ENCODE assay signal across 11 cellular contexts in the genomic region with DNA sequence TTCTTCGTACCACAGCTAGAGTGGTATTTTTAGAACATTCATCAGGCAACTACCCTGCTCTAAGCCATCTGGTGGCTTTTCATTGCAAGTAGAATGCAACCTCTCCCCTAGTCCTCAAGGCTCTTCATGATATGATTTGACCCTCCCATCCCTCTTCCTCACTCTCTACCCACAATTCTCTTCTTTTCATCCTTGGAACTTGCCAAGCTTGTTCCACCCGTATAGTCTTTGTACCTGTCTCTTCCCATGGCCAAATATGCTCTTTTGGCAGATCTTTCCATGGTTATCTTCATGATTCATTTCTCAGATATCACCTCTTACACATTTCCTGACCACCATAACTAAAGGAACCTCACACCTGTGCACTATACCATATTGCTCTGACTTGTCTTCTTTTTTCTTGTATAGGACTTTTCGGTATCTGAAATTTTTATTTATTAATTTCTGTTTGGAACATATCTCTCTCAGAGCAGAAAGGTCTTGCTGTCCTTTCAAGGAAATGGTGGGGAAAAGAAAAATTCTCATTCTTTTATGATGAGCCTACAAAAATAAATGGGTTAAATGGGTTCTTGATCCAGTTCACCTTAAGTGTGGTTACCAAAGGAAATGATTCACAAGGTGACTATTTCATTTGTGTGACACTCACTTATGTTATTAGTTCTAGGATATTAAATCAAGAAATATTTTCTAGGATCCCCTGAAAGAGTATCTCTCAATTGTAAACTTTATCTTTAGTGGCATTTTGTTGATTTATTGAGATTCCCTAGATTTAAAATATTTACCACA. TPM values are rescaled to one million over a fixed set of nuclear protein-coding genes. Genes with fewer than 3 reads are reported as not detected.
DNase-seq lines count a peak whose midpoint lies in the region; ATAC-seq, FAIRE-seq and TF ChIP-seq lines count a peak whose summit lies in the region.
"Had no signal": no experiment of that assay in that cellular context is flagged by ENCODE, and none has a peak within 500 bp of the region (broad histone marks: within the 10 kb centered on the region; RNA-seq: fewer than 3 reads in every experiment).

No MANE protein-coding gene starts in this region.

- no peaks in the 10 kb centered on the region for H3K9me3 ChIP-seq in CD8-positive, alpha-beta memory T cell (ENCODE audit: low read length)
- H3K9me3 ChIP-seq in body of pancreas (no peaks in the 10 kb centered on the region), Karpas-422 (ENCODE audit: low read length) (no peaks in the 10 kb centered on the region)

- intact Hi-C loops in dendritic cell treated with granulocyte-macrophage colony-stimulating factor and Interleukin-4, amounts not matched to agents 40 ng/mL and 50 ng/mL, for 4 days (cut with micrococcal nuclease), result loop anchor here (10.0 kb wide), 1 partner anchor 682 kb away; no protein-coding TSS in a partner anchor
- intact Hi-C loops in body of pancreas (cut with DNase I), result no loop called here

- H3K27me3 ChIP-seq in CD8-positive, alpha-beta memory T cell (ENCODE audit: insufficient read depth, low read length, poor library complexity, severe bottlenecking), result no peaks in the 10 kb centered on the region
- H3K27me3 ChIP-seq in body of pancreas (no peaks in the 10 kb centered on the region), Karpas-422 (ENCODE audit: low read length) (no peaks in the 10 kb centered on the region)

- no peaks in the 10 kb centered on the region for H3K36me3 ChIP-seq in CD8-positive, alpha-beta memory T cell (ENCODE audit: insufficient read depth, low read length)
- H3K36me3 ChIP-seq in body of pancreas (replicated peaks in 1 of 2; ENCODE audit: insufficient read depth in 1 of 2, low read depth in 2 of 2) (no peaks in the 10 kb centered on the region), Karpas-422 (ENCODE audit: insufficient read depth, low read length) (no peaks in the 10 kb centered on the region)

- no peak overlapping the region for H3K9ac ChIP-seq in Karpas-422 (ENCODE audit: low read length)

- no peak for TF ChIP-seq POLR2A in body of pancreas (IDR thresholded peaks at IDR 0.05)

- H3K27ac Mint-ChIP-seq in CD8-positive, alpha-beta memory T cell, result peak overlapping the region in 6 of 8 donors; percentile 26 to 96 (median 76)
- H3K27ac Mint-ChIP-seq in dendritic cell treated with granulocyte-macrophage colony-stimulating factor and Interleukin-4, amounts not matched to agents 40 ng/mL and 50 ng/mL, for 4 days, result peak overlapping the region; percentile 74
- H3K27ac Mint-ChIP-seq: nephron progenitor cell had no signal

- H3K27ac ChIP-seq in CD8-positive, alpha-beta memory T cell (ENCODE audit: low read depth, low read length), result no peak overlapping the region
- H3K27ac ChIP-seq in body of pancreas, result no peak overlapping the region
- no peak overlapping the region for H3K27ac ChIP-seq in Karpas-422 (ENCODE audit: low read length)

- POLR2A ChIA-PET in CD8-positive, alpha-beta memory T cell (lab: Charles Lee), result no interaction called here

- peak overlapping the region in 4 of 7 donors; percentile 6 to 53 (median 20) for H3K4me3 Mint-ChIP-seq in CD8-positive, alpha-beta memory T cell
- peak overlapping the region; percentile 27 for H3K4me3 Mint-ChIP-seq in dendritic cell treated with granulocyte-macrophage colony-stimulating factor and Interleukin-4, amounts not matched to agents 40 ng/mL and 50 ng/mL, for 4 days
- H3K4me3 Mint-ChIP-seq: nephron progenitor cell had no signal

- no peak for ATAC-seq in GM21737 (IDR thresholded peaks at IDR 0.05; ENCODE audit: unreplicated experiment)
- ATAC-seq in body of pancreas, result no peak
- ATAC-seq: sciatic nerve had no signal

- no peaks in the 10 kb centered on the region for H3K9me2 ChIP-seq in Karpas-422 (replicated peaks; ENCODE audit: insufficient read depth, low read length)

- peaks cover 34 to 55% (median 54%) of the 10 kb centered on the region in 3 donors for H3K4me1 Mint-ChIP-seq in CD8-positive, alpha-beta memory T cell
- H3K4me1 Mint-ChIP-seq in dendritic cell treated with granulocyte-macrophage colony-stimulating factor and Interleukin-4, amounts not matched to agents 40 ng/mL and 50 ng/mL, for 4 days (ENCODE audit: low read depth), result peaks cover 57% of the 10 kb centered on the region

- H3K79me2 ChIP-seq in Karpas-422 (ENCODE audit: low read length), result no peaks in the 10 kb centered on the region

- no peak overlapping the region for H3K4me2 ChIP-seq in Karpas-422 (ENCODE audit: low read depth, low read length, poor library complexity, severe bottlenecking)

- CTCF ChIA-PET in CD8-positive, alpha-beta memory T cell (lab: Charles Lee), result interaction anchor here (1.0 kb wide), 2 partner anchors 9 to 260 kb away, joined by 3 to 4 read pairs; a partner anchor contains a TSS

- no peaks in the 10 kb centered on the region for H4K20me1 ChIP-seq in Karpas-422 (ENCODE audit: insufficient read depth, low read depth, low read length)

- FAIRE-seq in RCC 7860 (lab: Jason Lieb, UNC), result peak; percentile 85

- 67% methylated on average over 3 of the region's 3 CpGs for WGBS in body of pancreas, 2 donors

- H3K4me3 ChIP-seq in CD8-positive, alpha-beta memory T cell (ENCODE audit: low read length), result no peak overlapping the region
- H3K4me3 ChIP-seq in body of pancreas (no peak overlapping the region), Karpas-422 (ENCODE audit: low read length) (no peak overlapping the region)

- TF ChIP-seq CTCF in GM12872 (IDR thresholded peaks at IDR 0.05; ENCODE audit: insufficient read depth, low read depth, low read length) (peak; percentile 20; the same call in 1 of the 3 replicates), body of pancreas (IDR thresholded peaks at IDR 0.05) (no peak)

- DNase-seq in CD8-positive, alpha-beta memory T cell, result no peak
- DNase-seq in RCC 7860 (ENCODE audit: low spot score) (peak; percentile 48), body of pancreas (no peak), Karpas-422 (no peak)
- DNase-seq: NCI-H1436 treated with DMSO at 0.1 percent for 48 hours, nephron progenitor cell, substantia nigra had no signal

- peaks cover 29% of the 10 kb centered on the region for H3K4me1 ChIP-seq in CD8-positive, alpha-beta memory T cell (ENCODE audit: insufficient read depth, low read length)
- peaks cover 6% of the 10 kb centered on the region for H3K4me1 ChIP-seq in body of pancreas
- peaks cover 21% of the 10 kb centered on the region for H3K4me1 ChIP-seq in Karpas-422 (ENCODE audit: low read length)

- H2AFZ ChIP-seq in Karpas-422 (ENCODE audit: low read length), result no peak overlapping the region

- peaks cover 0 to 2% of the 10 kb centered on the region in 2 donors for H3K27me3 Mint-ChIP-seq in CD8-positive, alpha-beta memory T cell
- no peaks in the 10 kb centered on the region for H3K27me3 Mint-ChIP-seq in dendritic cell treated with granulocyte-macrophage colony-stimulating factor and Interleukin-4, amounts not matched to agents 40 ng/mL and 50 ng/mL, for 4 days

- H3K36me3 Mint-ChIP-seq in CD8-positive, alpha-beta memory T cell, result peaks cover 0 to 6% (median 0%) of the 10 kb centered on the region in 3 donors
- H3K36me3 Mint-ChIP-seq in dendritic cell treated with granulocyte-macrophage colony-stimulating factor and Interleukin-4, amounts not matched to agents 40 ng/mL and 50 ng/mL, for 4 days (ENCODE audit: low read depth), result peaks cover 15% of the 10 kb centered on the region

- H3K9me3 Mint-ChIP-seq in CD8-positive, alpha-beta memory T cell, result no peaks in the 10 kb centered on the region
- no peaks in the 10 kb centered on the region for H3K9me3 Mint-ChIP-seq in dendritic cell treated with granulocyte-macrophage colony-stimulating factor and Interleukin-4, amounts not matched to agents 40 ng/mL and 50 ng/mL, for 4 days
- H3K9me3 Mint-ChIP-seq: nephron progenitor cell had no signal

RNA-seq across cellular contexts. Expression of a gene that starts 3.7 kb away (rescaled TPM):
- total RNA-seq in CD8-positive, alpha-beta memory T cell, result 10 to 100 TPM; 13.2 to 17.6 TPM
- polyA plus RNA-seq in CD8-positive, alpha-beta memory T cell, result 6.1 TPM
- 1 to 10 TPM; 1.6 to 3.6 TPM for total RNA-seq in body of pancreas
- total RNA-seq in Karpas-422 (2014; rRNA removed; shearing (Covaris generic); ENCODE audit: low replicate concordance), result 0.11 and 0.29 TPM in 2 replicates

RNA-seq across cellular contexts. Expression of a gene that starts 8.9 kb away (rescaled TPM):
- total RNA-seq in CD8-positive, alpha-beta memory T cell, result 10 to 100 TPM; 34.3 to 36.1 TPM
- polyA plus RNA-seq in CD8-positive, alpha-beta memory T cell, result 48.6 TPM
- total RNA-seq in body of pancreas, result 1 to 10 TPM; 3.3 to 7.8 TPM
- total RNA-seq in Karpas-422 (2014; rRNA removed; shearing (Covaris generic); ENCODE audit: low replicate concordance), result 18.7 and 53.1 TPM in 2 replicates
